Comparison of ENCODE assay signal across 1 cellular context in the genomic region with DNA sequence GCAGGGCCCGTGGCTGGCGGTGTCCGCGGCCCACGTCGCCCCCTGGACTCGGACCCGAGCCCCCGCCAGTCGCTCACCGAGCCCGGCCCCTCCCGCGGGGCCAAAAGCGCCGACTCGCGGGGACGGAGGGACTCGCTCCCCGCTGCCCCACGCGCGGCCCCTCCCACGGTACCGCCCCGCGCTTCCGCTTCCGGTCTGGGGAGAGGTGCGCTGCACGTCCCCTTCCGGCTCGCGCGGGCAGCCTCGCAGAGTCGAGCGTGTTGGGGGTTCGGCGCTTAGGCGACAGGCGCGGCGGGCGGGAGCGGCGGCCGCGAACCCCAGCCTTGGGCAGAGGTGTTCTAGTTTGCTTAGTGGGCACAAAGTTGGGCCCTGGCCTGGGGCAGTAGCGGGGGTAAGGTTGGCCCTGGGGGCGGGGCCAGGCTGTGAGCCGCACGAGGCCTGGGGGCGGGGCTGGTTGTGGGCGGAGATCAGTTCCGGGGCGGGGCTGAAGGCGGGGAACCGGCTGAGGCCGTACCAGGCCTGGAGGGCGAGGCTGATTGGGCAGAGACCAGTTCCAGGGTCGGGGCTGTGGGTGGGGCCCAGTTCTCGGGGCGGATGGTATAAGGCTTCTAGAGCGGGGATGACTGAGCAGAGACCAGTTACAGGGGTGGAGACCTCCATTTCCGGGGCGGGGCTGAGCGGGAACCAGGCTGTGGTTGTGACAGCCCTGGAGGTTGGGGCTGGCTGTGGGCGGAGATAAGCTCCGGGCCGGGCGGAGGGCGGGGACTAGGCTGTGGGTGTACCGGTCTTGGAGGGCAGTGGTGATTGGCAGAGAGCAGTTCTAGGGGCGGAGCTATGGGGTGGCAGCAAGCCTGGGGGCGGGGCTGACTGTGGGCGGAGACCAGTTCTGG.
TF ChIP-seq lines count a peak whose summit lies in the region.

Gene MBD3L1, plus strand, starts transcription at position 246 of the 890 bp plus-strand sequence. CDS start 10,302 bp downstream, outside the sequence.
Gene ZNF558, minus strand, starts transcription at position 173 of the 890 bp plus-strand sequence. CDS start 9,645 bp downstream, outside the sequence.

TF ChIP-seq in K562, 482 proteins besides CTCF, POLR2A, EP300 and RAD21 (continued from another document and continues in another):
- TF ChIP-seq KDM5B (IDR thresholded peaks at IDR 0.05; ENCODE audit: insufficient replicate concordance, low read depth, low read length), result peak; percentile 90
- TF ChIP-seq ZKSCAN8 (CRISPR knock-in tag; IDR thresholded peaks at IDR 0.05), result no peak
- TF ChIP-seq CHD4 (IDR thresholded peaks at IDR 0.05; ENCODE audit: insufficient read depth, insufficient replicate concordance, low read depth, low read length, poor library complexity, severe bottlenecking), result peak; percentile 46
- no peak for TF ChIP-seq ZNF217 (CRISPR knock-in tag; IDR thresholded peaks at IDR 0.05)
- no peak for TF ChIP-seq RAD51 (IDR thresholded peaks at IDR 0.05; ENCODE audit: borderline replicate concordance, low read depth)
- TF ChIP-seq CCNT2 (IDR thresholded peaks at IDR 0.05; ENCODE audit: borderline replicate concordance, extremely low read depth, insufficient read length, low read depth, low read length), result peak; percentile 71
- no peak for TF ChIP-seq CAMTA2 (CRISPR knock-in tag; conservative IDR thresholded peaks at IDR 0.05)
- TF ChIP-seq GTF2B (IDR thresholded peaks at IDR 0.05; ENCODE audit: extremely low read depth, insufficient read length), result no peak
- TF ChIP-seq HMG20A (CRISPR knock-in tag; conservative IDR thresholded peaks at IDR 0.05), result no peak
- peak; percentile 96 for TF ChIP-seq MTA3 (IDR thresholded peaks at IDR 0.05; ENCODE audit: borderline replicate concordance)
- TF ChIP-seq SPI1 (IDR thresholded peaks at IDR 0.05; ENCODE audit: borderline replicate concordance, low read depth, low read length), result peak; percentile 42; the same call in 1 of the 2 replicates
- TF ChIP-seq MXD1 (CRISPR knock-in tag; IDR thresholded peaks at IDR 0.05; ENCODE audit: borderline replicate concordance, poor library complexity, severe bottlenecking), result peak; percentile 44
- TF ChIP-seq PRPF4 (IDR thresholded peaks at IDR 0.05; ENCODE audit: insufficient read depth, low read depth, low read length, poor library complexity, severe bottlenecking), result peak; percentile 42
- TF ChIP-seq NR3C1 (CRISPR knock-in tag; IDR thresholded peaks at IDR 0.05), result no peak
- TF ChIP-seq, protein P1, sequence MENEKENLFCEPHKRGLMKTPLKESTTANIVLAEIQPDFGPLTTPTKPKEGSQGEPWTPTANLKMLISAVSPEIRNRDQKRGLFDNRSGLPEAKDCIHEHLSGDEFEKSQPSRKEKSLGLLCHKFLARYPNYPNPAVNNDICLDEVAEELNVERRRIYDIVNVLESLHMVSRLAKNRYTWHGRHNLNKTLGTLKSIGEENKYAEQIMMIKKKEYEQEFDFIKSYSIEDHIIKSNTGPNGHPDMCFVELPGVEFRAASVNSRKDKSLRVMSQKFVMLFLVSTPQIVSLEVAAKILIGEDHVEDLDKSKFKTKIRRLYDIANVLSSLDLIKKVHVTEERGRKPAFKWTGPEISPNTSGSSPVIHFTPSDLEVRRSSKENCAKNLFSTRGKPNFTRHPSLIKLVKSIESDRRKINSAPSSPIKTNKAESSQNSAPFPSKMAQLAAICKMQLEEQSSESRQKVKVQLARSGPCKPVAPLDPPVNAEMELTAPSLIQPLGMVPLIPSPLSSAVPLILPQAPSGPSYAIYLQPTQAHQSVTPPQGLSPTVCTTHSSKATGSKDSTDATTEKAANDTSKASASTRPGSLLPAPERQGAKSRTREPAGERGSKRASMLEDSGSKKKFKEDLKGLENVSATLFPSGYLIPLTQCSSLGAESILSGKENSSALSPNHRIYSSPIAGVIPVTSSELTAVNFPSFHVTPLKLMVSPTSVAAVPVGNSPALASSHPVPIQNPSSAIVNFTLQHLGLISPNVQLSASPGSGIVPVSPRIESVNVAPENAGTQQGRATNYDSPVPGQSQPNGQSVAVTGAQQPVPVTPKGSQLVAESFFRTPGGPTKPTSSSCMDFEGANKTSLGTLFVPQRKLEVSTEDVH (IDR thresholded peaks at IDR 0.05; ENCODE audit: low read depth, partially characterized antibody), result peak; percentile 90
- TF ChIP-seq ZNF24 (IDR thresholded peaks at IDR 0.05), result 0 out of 2 replicates have a peak, but pooled peaks have one; percentile 48
- no peak for TF ChIP-seq ZNF444 (CRISPR knock-in tag; IDR thresholded peaks at IDR 0.05)
- TF ChIP-seq, protein P2, sequence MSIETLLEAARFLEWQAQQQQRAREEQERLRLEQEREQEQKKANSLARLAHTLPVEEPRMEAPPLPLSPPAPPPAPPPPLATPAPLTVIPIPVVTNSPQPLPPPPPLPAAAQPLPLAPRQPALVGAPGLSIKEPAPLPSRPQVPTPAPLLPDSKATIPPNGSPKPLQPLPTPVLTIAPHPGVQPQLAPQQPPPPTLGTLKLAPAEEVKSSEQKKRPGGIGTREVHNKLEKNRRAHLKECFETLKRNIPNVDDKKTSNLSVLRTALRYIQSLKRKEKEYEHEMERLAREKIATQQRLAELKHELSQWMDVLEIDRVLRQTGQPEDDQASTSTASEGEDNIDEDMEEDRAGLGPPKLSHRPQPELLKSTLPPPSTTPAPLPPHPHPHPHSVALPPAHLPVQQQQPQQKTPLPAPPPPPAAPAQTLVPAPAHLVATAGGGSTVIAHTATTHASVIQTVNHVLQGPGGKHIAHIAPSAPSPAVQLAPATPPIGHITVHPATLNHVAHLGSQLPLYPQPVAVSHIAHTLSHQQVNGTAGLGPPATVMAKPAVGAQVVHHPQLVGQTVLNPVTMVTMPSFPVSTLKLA (conservative IDR thresholded peaks at IDR 0.05), result peak; percentile 93 to 98
- peak in 1 of 2 experiments; percentile 73; a peak in 1 of 4 replicates for TF ChIP-seq SIN3A (IDR thresholded peaks at IDR 0.05; ENCODE audit: borderline replicate concordance in 2 of 2, control insufficient read depth in 1 of 2, low read depth in 2 of 2, low read length in 2 of 2)
- no peak for TF ChIP-seq POLR2AphosphoS2 (IDR thresholded peaks at IDR 0.05; ENCODE audit: low read length)
- 0 out of 2 replicates have a peak, but pooled peaks have one; percentile 12 for TF ChIP-seq XRCC5 (IDR thresholded peaks at IDR 0.05; ENCODE audit: low read depth, low read length)
- TF ChIP-seq, protein P3, sequence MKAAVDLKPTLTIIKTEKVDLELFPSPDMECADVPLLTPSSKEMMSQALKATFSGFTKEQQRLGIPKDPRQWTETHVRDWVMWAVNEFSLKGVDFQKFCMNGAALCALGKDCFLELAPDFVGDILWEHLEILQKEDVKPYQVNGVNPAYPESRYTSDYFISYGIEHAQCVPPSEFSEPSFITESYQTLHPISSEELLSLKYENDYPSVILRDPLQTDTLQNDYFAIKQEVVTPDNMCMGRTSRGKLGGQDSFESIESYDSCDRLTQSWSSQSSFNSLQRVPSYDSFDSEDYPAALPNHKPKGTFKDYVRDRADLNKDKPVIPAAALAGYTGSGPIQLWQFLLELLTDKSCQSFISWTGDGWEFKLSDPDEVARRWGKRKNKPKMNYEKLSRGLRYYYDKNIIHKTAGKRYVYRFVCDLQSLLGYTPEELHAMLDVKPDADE (conservative IDR thresholded peaks at IDR 0.05; ENCODE audit: control insufficient read depth, low read depth, low read length), result 0 out of 2 replicates have a peak, but pooled peaks have one; percentile 48
- TF ChIP-seq GATAD2A (IDR thresholded peaks at IDR 0.05), result peak; percentile 98
- TF ChIP-seq DACH1 (IDR thresholded peaks at IDR 0.05; ENCODE audit: partially characterized antibody), result peak; percentile 11
- TF ChIP-seq TFAP4 (CRISPR knock-in tag; IDR thresholded peaks at IDR 0.05; ENCODE audit: borderline replicate concordance), result peak; percentile 66; the same call in 1 of the 2 replicates
- TF ChIP-seq CTCFL (IDR thresholded peaks at IDR 0.05; ENCODE audit: borderline replicate concordance, insufficient read depth, low read depth, low read length, poor library complexity, severe bottlenecking), result peak; percentile 50
- TF ChIP-seq, protein P4, sequence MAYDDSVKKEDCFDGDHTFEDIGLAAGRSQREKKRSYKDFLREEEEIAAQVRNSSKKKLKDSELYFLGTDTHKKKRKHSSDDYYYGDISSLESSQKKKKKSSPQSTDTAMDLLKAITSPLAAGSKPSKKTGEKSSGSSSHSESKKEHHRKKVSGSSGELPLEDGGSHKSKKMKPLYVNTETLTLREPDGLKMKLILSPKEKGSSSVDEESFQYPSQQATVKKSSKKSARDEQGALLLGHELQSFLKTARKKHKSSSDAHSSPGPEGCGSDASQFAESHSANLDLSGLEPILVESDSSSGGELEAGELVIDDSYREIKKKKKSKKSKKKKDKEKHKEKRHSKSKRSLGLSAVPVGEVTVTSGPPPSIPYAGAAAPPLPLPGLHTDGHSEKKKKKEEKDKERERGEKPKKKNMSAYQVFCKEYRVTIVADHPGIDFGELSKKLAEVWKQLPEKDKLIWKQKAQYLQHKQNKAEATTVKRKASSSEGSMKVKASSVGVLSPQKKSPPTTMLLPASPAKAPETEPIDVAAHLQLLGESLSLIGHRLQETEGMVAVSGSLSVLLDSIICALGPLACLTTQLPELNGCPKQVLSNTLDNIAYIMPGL (CRISPR knock-in tag; IDR thresholded peaks at IDR 0.05), result peak; percentile 88
- TF ChIP-seq NONO (IDR thresholded peaks at IDR 0.05; ENCODE audit: low read depth in 2 of 2, low read length in 1 of 2), result peak; percentile 82
- TF ChIP-seq SAFB (IDR thresholded peaks at IDR 0.05; ENCODE audit: borderline replicate concordance, low read depth, low read length), result peak; percentile 100
- TF ChIP-seq ZBTB7A (IDR thresholded peaks at IDR 0.05; ENCODE audit: borderline replicate concordance, control insufficient read depth, low read depth, low read length), result peak; percentile 67; the same call in 1 of the 2 replicates
- peak; percentile 51 for TF ChIP-seq MITF (IDR thresholded peaks at IDR 0.05)
- TF ChIP-seq RBM25 (IDR thresholded peaks at IDR 0.05; ENCODE audit: low read depth, low read length, severe bottlenecking), result peak; percentile 12
- peak; percentile 77 for TF ChIP-seq L3MBTL2 (IDR thresholded peaks at IDR 0.05)
- TF ChIP-seq ZNF740 (CRISPR knock-in tag; IDR thresholded peaks at IDR 0.05), result peak; percentile 63; the same call in 1 of the 2 replicates
- no peak for TF ChIP-seq ZNF740 (tag; IDR thresholded peaks at IDR 0.05)
- TF ChIP-seq, protein P5, sequence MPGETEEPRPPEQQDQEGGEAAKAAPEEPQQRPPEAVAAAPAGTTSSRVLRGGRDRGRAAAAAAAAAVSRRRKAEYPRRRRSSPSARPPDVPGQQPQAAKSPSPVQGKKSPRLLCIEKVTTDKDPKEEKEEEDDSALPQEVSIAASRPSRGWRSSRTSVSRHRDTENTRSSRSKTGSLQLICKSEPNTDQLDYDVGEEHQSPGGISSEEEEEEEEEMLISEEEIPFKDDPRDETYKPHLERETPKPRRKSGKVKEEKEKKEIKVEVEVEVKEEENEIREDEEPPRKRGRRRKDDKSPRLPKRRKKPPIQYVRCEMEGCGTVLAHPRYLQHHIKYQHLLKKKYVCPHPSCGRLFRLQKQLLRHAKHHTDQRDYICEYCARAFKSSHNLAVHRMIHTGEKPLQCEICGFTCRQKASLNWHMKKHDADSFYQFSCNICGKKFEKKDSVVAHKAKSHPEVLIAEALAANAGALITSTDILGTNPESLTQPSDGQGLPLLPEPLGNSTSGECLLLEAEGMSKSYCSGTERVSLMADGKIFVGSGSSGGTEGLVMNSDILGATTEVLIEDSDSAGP (CRISPR knock-in tag; IDR thresholded peaks at IDR 0.05), result no peak
- TF ChIP-seq TBP (optimal IDR thresholded peaks at IDR 0.05; ENCODE audit: low read depth, low read length), result peak; percentile 60
- peak; percentile 93 for TF ChIP-seq SUPT5H (IDR thresholded peaks at IDR 0.05)
- 0 out of 2 replicates have a peak, but pooled peaks have one; percentile 18 for TF ChIP-seq ZNF830 (CRISPR knock-in tag; IDR thresholded peaks at IDR 0.05)
